ENCODE assay signal across 19 cellular contexts in genomic region chr6:165970001-165970400, GRCh38.
DNase-seq lines count a peak whose midpoint lies in the region; ATAC-seq, FAIRE-seq and TF ChIP-seq lines count a peak whose summit lies in the region.
"Had no signal": no experiment of that assay in that cellular context is flagged by ENCODE, and none has a peak within 500 bp of the region (broad histone marks: within the 10 kb centered on the region; RNA-seq: fewer than 3 reads in every experiment).

No MANE protein-coding gene starts in this region.

- TF ChIP-seq POLR2A in A549 (IDR thresholded peaks at IDR 0.05; ENCODE audit: low read length): no peak

- H3K4me2 ChIP-seq in A549: peak overlapping the region; percentile 66
- H3K4me2 ChIP-seq: BLaER1 had no signal

- no peak for TF ChIP-seq RAD21 in A549 (conservative IDR thresholded peaks at IDR 0.05 in 1 of 2, IDR thresholded peaks at IDR 0.05 in 1 of 2)

- WGBS in A549 (ENCODE audit: missing lambda C conversion rate): 53% methylated on average over 4 of the region's 4 CpGs

- CTCF ChIA-PET in A549 (lab: Yijun Ruan, JAX): interaction anchor here (0.8 to 1.6 kb wide), 4 partner anchors 11 to 128 kb away, joined by 3 to 4 read pairs (median 3); no protein-coding TSS in a partner anchor

- no peak for TF ChIP-seq EP300 in A549 (IDR thresholded peaks at IDR 0.05)

- ATAC-seq in A549: no peak

- FAIRE-seq in A549 (lab: Jason Lieb, UNC) (no peak), GM18507 (lab: Jason Lieb, UNC) (peak; percentile 36)
- FAIRE-seq: GM12891 had no signal

- H3K27ac ChIP-seq in A549: peak overlapping the region in 1 of 2 experiments; percentile 45; a peak in 1 of 6 replicates
- H3K27ac ChIP-seq: 22Rv1, BLaER1 had no signal

- in situ Hi-C loops in KBM-7 (cut with MboI; ENCODE audit: low pct_unique_long_range_greater_than_20kb, low sequenced_read_pairs): no loop called here

- DNase-seq in A549 (ENCODE audit: low read depth in 1 of 2, low spot score in 1 of 2): no peak
- no peak for DNase-seq in GM18507 (ENCODE audit: extremely low spot score, insufficient read length, low read depth)
- no peak for DNase-seq in NCI-H2107 treated with DMSO at 0.1 percent for 48 hours (lab: John Stamatoyannopoulos, UW; ENCODE audit: unreplicated experiment)
- DNase-seq in KBM-7: no peak
- DNase-seq: ACHN; BE2C; C1 segment of cervical spinal cord; CD4-positive, alpha-beta memory T cell; CD4-positive, CD25-positive, alpha-beta regulatory T cell; CD8-positive, alpha-beta memory T cell; COR-L47; DMS 273 treated with DMSO at 0.1 percent for 48 hours; DMS153; DMS79; GF-D8 had no signal

- H3K4me3 ChIP-seq in A549: no peak overlapping the region
- H3K4me3 ChIP-seq: BLaER1 had no signal

- H3K4me1 ChIP-seq in A549: peaks cover 100% of the 10 kb centered on the region
- H3K4me1 ChIP-seq: BE2C, BLaER1 had no signal

- POLR2A ChIA-PET in A549 (lab: Yijun Ruan, JAX): interaction anchor here (4.1 kb wide), 1 partner anchor 36 kb away, joined by 20 read pairs; no protein-coding TSS in a partner anchor

- no peak for TF ChIP-seq CTCF in A549 (IDR thresholded peaks at IDR 0.05)

- H3K9me3 ChIP-seq in A549: no peaks in the 10 kb centered on the region
- H3K9me3 ChIP-seq: BE2C, BLaER1 had no signal

TF ChIP-seq in A549, 52 proteins besides CTCF, POLR2A, EP300 and RAD21:
- 0 out of 2 replicates have a peak, but pooled peaks have one; percentile 37 for TF ChIP-seq POLR2AphosphoS2 (conservative IDR thresholded peaks at IDR 0.05; ENCODE audit: low read length)
- no peak for TF ChIP-seq GATA3 (IDR thresholded peaks at IDR 0.05; ENCODE audit: borderline replicate concordance)
TF ChIP-seq in A549: peak in this region for 1.

TF ChIP-seq in PFSK-1, 5 proteins besides CTCF, POLR2A, EP300 and RAD21:
- TF ChIP-seq SIN3A (IDR thresholded peaks at IDR 0.05; ENCODE audit: borderline replicate concordance, insufficient read depth, low read length): no peak
- TF ChIP-seq POLR2AphosphoS5 (IDR thresholded peaks at IDR 0.05; ENCODE audit: low read depth, low read length): peak; percentile 69
- TF ChIP-seq TAF1 (IDR thresholded peaks at IDR 0.05; ENCODE audit: borderline replicate concordance, insufficient read depth, low read length): peak; percentile 33; the same call in 1 of the 2 replicates
TF ChIP-seq in PFSK-1: peak in this region for 2.
